ENCODE assay signal across 11 cellular contexts in genomic region chr15:39642011-39642640, GRCh38.
DNase-seq lines count a peak whose midpoint lies in the region; ATAC-seq, FAIRE-seq and TF ChIP-seq lines count a peak whose summit lies in the region.
"Had no signal": no experiment of that assay in that cellular context is flagged by ENCODE, and none has a peak within 500 bp of the region (broad histone marks: within the 10 kb centered on the region; RNA-seq: fewer than 3 reads in every experiment).

No MANE protein-coding gene starts in this region.

- H3K9ac ChIP-seq in HCT116 (ENCODE audit: low read length) (no peak overlapping the region), K562 (ENCODE audit: insufficient read depth in 1 of 2, low read depth in 2 of 2, low read length in 2 of 2) (no peak overlapping the region)
- H3K9ac ChIP-seq: parathyroid adenoma had no signal

- H2AFZ ChIP-seq in ACC112 (ENCODE audit: low read length, unreplicated experiment): peak overlapping the region; percentile 91
- peak overlapping the region; percentile 6 for H2AFZ ChIP-seq in HCT116 (ENCODE audit: low read depth, low read length, poor library complexity, severe bottlenecking)
- no peak overlapping the region for H2AFZ ChIP-seq in K562 (ENCODE audit: low read depth, low read length)
- H2AFZ ChIP-seq: parathyroid adenoma had no signal

- no peak for TF ChIP-seq RAD21 in HCT116 (IDR thresholded peaks at IDR 0.05; ENCODE audit: low read depth)
- TF ChIP-seq RAD21 in K562 (CRISPR knock-in tag; conservative IDR thresholded peaks at IDR 0.05 in 1 of 2, IDR thresholded peaks at IDR 0.05 in 1 of 2): no peak

- H3K9me1 ChIP-seq in K562 (ENCODE audit: control insufficient read depth, insufficient read depth, low read length): no peaks in the 10 kb centered on the region

- intact Hi-C loops in HCT116 (cut with micrococcal nuclease) (no loop called here), K562 (cut with micrococcal nuclease) (no loop called here), Right ventricle myocardium superior (cut with DNase I) (no loop called here)

- H3K4me3 ChIP-seq in ACC112 (ENCODE audit: low read depth, low read length): peak overlapping the region; percentile 52
- H3K4me3 ChIP-seq in HCT116 (replicated peaks in 1 of 2; ENCODE audit: low read depth in 1 of 2, low read length in 2 of 2): no peak overlapping the region
- no peak overlapping the region for H3K4me3 ChIP-seq in K562

- no peaks in the 10 kb centered on the region for H3K36me3 ChIP-seq in ACC112 (ENCODE audit: insufficient read depth, low read length)
- H3K36me3 ChIP-seq in HCT116 (ENCODE audit: control insufficient read depth in 1 of 2, insufficient read depth in 2 of 2, low read length in 2 of 2): no peaks in the 10 kb centered on the region
- no peaks in the 10 kb centered on the region for H3K36me3 ChIP-seq in K562 (ENCODE audit: control insufficient read depth, insufficient read depth, low read length)

- FAIRE-seq in K562 (lab: Jason Lieb, UNC): no peak

- no peaks in the 10 kb centered on the region for H3K9me2 ChIP-seq in HCT116 (ENCODE audit: insufficient read depth)

- CTCF ChIA-PET in HCT116 (lab: Charles Lee) (interaction anchor here (1.4 kb wide), 1 partner anchor 115 kb away, joined by 5 read pairs; no protein-coding TSS in a partner anchor), K562 (lab: Yijun Ruan, JAX; ENCODE audit: low intra/inter-chr PET ratio) (no interaction called here)

- H3K4me1 ChIP-seq in ACC112 (ENCODE audit: control insufficient read depth, insufficient read depth, low read length, unreplicated experiment) (peaks cover 19% of the 10 kb centered on the region), HCT116 (ENCODE audit: control insufficient read depth in 1 of 2, insufficient read depth in 2 of 2, low read length in 2 of 2) (peaks cover 16 to 21% of the 10 kb centered on the region in 2 experiments), K562 (replicated peaks in 1 of 2; ENCODE audit: control insufficient read depth in 2 of 2, insufficient read depth in 2 of 2, low read length in 2 of 2) (peaks cover 0 to 6% of the 10 kb centered on the region in 2 experiments; a peak in 1 of 5 replicates)
- H3K4me1 ChIP-seq: parathyroid adenoma had no signal

- peak overlapping the region; percentile 68 for H3K27ac ChIP-seq in ACC112 (ENCODE audit: low read depth, low read length)
- H3K27ac ChIP-seq in HCT116 (ENCODE audit: low read depth, low read length): no peak overlapping the region
- no peak overlapping the region for H3K27ac ChIP-seq in K562 (ENCODE audit: extremely low read depth, low read depth, low read length)
- H3K27ac ChIP-seq: parathyroid adenoma had no signal

- no peak for TF ChIP-seq POLR2A in HCT116 (IDR thresholded peaks at IDR 0.05; ENCODE audit: borderline replicate concordance, extremely low read depth, insufficient read depth, insufficient read length)
- TF ChIP-seq POLR2A in K562 (conservative IDR thresholded peaks at IDR 0.05): no peak

- TF ChIP-seq CTCF in HCT116 (IDR thresholded peaks at IDR 0.05 in 2 of 3, conservative IDR thresholded peaks at IDR 0.05 in 1 of 3; ENCODE audit: borderline replicate concordance in 1 of 3, insufficient read depth in 1 of 3, low read depth in 2 of 3, low read length in 2 of 3) (no peak), K562 (IDR thresholded peaks at IDR 0.05 in 2 of 3, conservative IDR thresholded peaks at IDR 0.05 in 1 of 3; ENCODE audit: insufficient read depth in 2 of 3, low read depth in 1 of 3, low read length in 3 of 3) (no peak)

- H3K27me3 ChIP-seq in ACC112 (ENCODE audit: insufficient read depth, low read length) (no peaks in the 10 kb centered on the region), HCT116 (ENCODE audit: insufficient read depth, low read length) (no peaks in the 10 kb centered on the region), K562 (ENCODE audit: control insufficient read depth in 2 of 2, insufficient read depth in 2 of 2, low read length in 2 of 2) (peaks cover 20 to 21% of the 10 kb centered on the region in 2 experiments)

- no peak for DNase-seq in HCT116 (ENCODE audit: low read depth, low spot score)
- DNase-seq in K562 (ENCODE audit: extremely low read depth in 1 of 4, low spot score in 3 of 4): no peak
- DNase-seq in islet precursor cell: peak; percentile 81
- DNase-seq in T1000 (lab: John Stamatoyannopoulos, UW): no peak
- no peak for DNase-seq in NCI-H1417 (lab: John Stamatoyannopoulos, UW)
- no peak for DNase-seq in ureter (ENCODE audit: low spot score)
- DNase-seq in Right ventricle myocardium superior: no peak
- DNase-seq: activated CD4-positive, alpha-beta memory T cell treated with anti-CD3 and anti-CD28 coated beads, Interleukin-2, amount 10 ng/mL, durations not matched to agents 7 days and 5 days; NCI-H1930 had no signal

- ATAC-seq in HCT116 (no peak), K562 (no peak), Right ventricle myocardium superior (ENCODE audit: poor library complexity) (no peak)

- peak overlapping the region; percentile 48 for H3K4me2 ChIP-seq in HCT116 (ENCODE audit: low read length)
- no peak overlapping the region for H3K4me2 ChIP-seq in K562 (ENCODE audit: insufficient read depth, low read length)

- H3K9me3 ChIP-seq in HCT116 (ENCODE audit: control insufficient read depth in 1 of 2, insufficient read depth in 1 of 2, low read depth in 1 of 2, low read length in 2 of 2) (no peaks in the 10 kb centered on the region), K562 (replicated peaks; ENCODE audit: control insufficient read depth, insufficient read depth, low read depth, low read length) (no peaks in the 10 kb centered on the region)

- 0% methylated on average over 5 of the region's 5 CpGs for WGBS in K562 (ENCODE audit: insufficient coverage, low coverage, missing lambda C conversion rate)

- RAD21 ChIA-PET in HCT116 (lab: Charles Lee; ENCODE audit: low non-redundant PET in 1 of 2, low total read pairs in 2 of 2, uncharacterized antibody in 2 of 2, unreplicated experiment in 2 of 2): no interaction called here

- POLR2A ChIA-PET in HCT116 (lab: Charles Lee) (no interaction called here), K562 (lab: Yijun Ruan, JAX) (interaction anchor here (1.0 kb wide), 1 partner anchor 392 kb away, joined by 3 read pairs; no protein-coding TSS in a partner anchor)

- no peak for TF ChIP-seq EP300 in K562 (IDR thresholded peaks at IDR 0.05; ENCODE audit: low read length)

- BruUV-seq in HCT116 (replicated peaks; lab: Mats Ljungman, UMichigan) (no TSS peak), K562 (replicated peaks; lab: Mats Ljungman, UMichigan) (no TSS peak)

- in situ Hi-C loops in K562 (cut with MboI): no loop called here

- no peaks in the 10 kb centered on the region for H3K79me2 ChIP-seq in ACC112 (ENCODE audit: control insufficient read depth, insufficient read depth, low read length, unreplicated experiment)
- no peaks in the 10 kb centered on the region for H3K79me2 ChIP-seq in HCT116 (ENCODE audit: insufficient read depth, low read length)
- no peaks in the 10 kb centered on the region for H3K79me2 ChIP-seq in K562 (ENCODE audit: control insufficient read depth, insufficient read depth, low read length)
- H3K79me2 ChIP-seq: parathyroid adenoma had no signal

- H4K20me1 ChIP-seq in HCT116 (ENCODE audit: insufficient read depth) (no peaks in the 10 kb centered on the region), K562 (replicated peaks; ENCODE audit: control insufficient read depth, insufficient read depth, low read length) (no peaks in the 10 kb centered on the region)

TF ChIP-seq in HCT116, 20 proteins besides CTCF, POLR2A, EP300 and RAD21:
- TF ChIP-seq EGR1 (IDR thresholded peaks at IDR 0.05; ENCODE audit: low read depth) (no peak), JUND (IDR thresholded peaks at IDR 0.05) (peak; percentile 38; the same call in 1 of the 2 replicates), FOSL1 (IDR thresholded peaks at IDR 0.05; ENCODE audit: low read depth) (peak; percentile 54)

TF ChIP-seq in K562, 482 proteins besides CTCF, POLR2A, EP300 and RAD21:
- no peak for TF ChIP-seq NUFIP1 (IDR thresholded peaks at IDR 0.05; ENCODE audit: partially characterized antibody)
- 0 out of 2 replicates have a peak, but pooled peaks have one; percentile 27 for TF ChIP-seq FOSL1 (tag; conservative IDR thresholded peaks at IDR 0.05)
